6 cellular contexts compared by ENCODE assay signal in genomic region chr5:129428636-129429035, GRCh38. TPM values are rescaled to one million over a fixed set of nuclear protein-coding genes. Genes with fewer than 3 reads are reported as not detected.
"Had no signal": no experiment of that assay in that cellular context is flagged by ENCODE, and none has a peak within 500 bp of the region (broad histone marks: within the 10 kb centered on the region; RNA-seq: fewer than 3 reads in every experiment).

No MANE protein-coding gene starts in this region.

RNA-seq across cellular contexts. Expression of gene ADAMTS19, which starts 31.5 kb away (rescaled TPM):
- total RNA-seq: OCI-LY7, PC-3, PC-9, RPMI7951, SJSA1, SK-MEL-5 had no signal
